In genomic region chr5:66720776-66721175, GRCh38 we compare ENCODE assay signal across 19 cellular contexts.
DNase-seq lines count a peak whose midpoint lies in the region; ATAC-seq and TF ChIP-seq lines count a peak whose summit lies in the region.
"Had no signal": no experiment of that assay in that cellular context is flagged by ENCODE, and none has a peak within 500 bp of the region (broad histone marks: within the 10 kb centered on the region; RNA-seq: fewer than 3 reads in every experiment).

No MANE protein-coding gene starts in this region.

- H4K91ac ChIP-seq in neuronal stem cell (ENCODE audit: low read depth, low read length, poor library complexity): no peak overlapping the region

- no peak overlapping the region for H3K4ac ChIP-seq in neuronal stem cell (ENCODE audit: low read length)

- in situ Hi-C loops in GM23248 (cut with MboI): no loop called here

- H3K18ac ChIP-seq in neuronal stem cell (ENCODE audit: low read length): no peak overlapping the region

- WGBS in neuronal stem cell (ENCODE audit: extremely low coverage in 2 of 2, insufficient read length in 2 of 2, insufficient replicate concordance in 1 of 2), 2 donors: no CpG with 5 or more reads among the region's 5 CpGs
- WGBS in GM23248 (ENCODE audit: low coverage in 1 of 2, low lambda C conversion rate in 2 of 2, missing lambda C conversion rate in 2 of 2), 2 experiments: 86 to 88% methylated on average over 5 of the region's 5 CpGs

- no peaks in the 10 kb centered on the region for H3K79me1 ChIP-seq in neuronal stem cell (ENCODE audit: low read depth, low read length)

- no peak overlapping the region for H2BK15ac ChIP-seq in neuronal stem cell (ENCODE audit: low read length)

- H3K27ac Mint-ChIP-seq in WTC11: no peak overlapping the region; the same call in 1 of the 2 replicates
- H3K27ac Mint-ChIP-seq: B cell; CD4-positive, alpha-beta T cell had no signal

- no peak overlapping the region for H4K8ac ChIP-seq in neuronal stem cell (ENCODE audit: low read depth, low read length)

- no peak overlapping the region for H2BK5ac ChIP-seq in neuronal stem cell (ENCODE audit: low read length)

- H2BK120ac ChIP-seq in neuronal stem cell (ENCODE audit: low read depth, low read length): no peak overlapping the region

- H3K36me3 ChIP-seq in neuronal stem cell (replicated peaks in 1 of 2; ENCODE audit: control insufficient read depth in 2 of 2, insufficient read depth in 2 of 2, low read length in 2 of 2) (no peaks in the 10 kb centered on the region), GM23248 (ENCODE audit: low read depth) (no peaks in the 10 kb centered on the region)
- H3K36me3 ChIP-seq: SJSA1 had no signal

- H2AFZ ChIP-seq in neuronal stem cell (ENCODE audit: low read length) (peak overlapping the region; percentile 9), GM23248 (no peak overlapping the region)

- H3K9ac ChIP-seq in neuronal stem cell (ENCODE audit: low read depth, low read length, poor library complexity): no peak overlapping the region
- no peak overlapping the region for H3K9ac ChIP-seq in GM23248
- H3K9ac ChIP-seq: KMS-11 had no signal

- H3K27ac ChIP-seq in neuronal stem cell (replicated peaks; ENCODE audit: low read length) (no peak overlapping the region), GM23248 (no peak overlapping the region)
- H3K27ac ChIP-seq: 22Rv1, KMS-11, SJSA1 had no signal

- H3K4me2 ChIP-seq in neuronal stem cell (ENCODE audit: insufficient read depth, low read length, poor library complexity, severe bottlenecking) (no peak overlapping the region), GM23248 (ENCODE audit: unreplicated experiment) (no peak overlapping the region)
- H3K4me2 ChIP-seq: KMS-11 had no signal

- H3K4me1 ChIP-seq in neuronal stem cell (ENCODE audit: control insufficient read depth in 2 of 2, insufficient read depth in 1 of 2, low read depth in 1 of 2, low read length in 2 of 2) (peaks cover 1 to 6% of the 10 kb centered on the region in 2 donors), GM23248 (ENCODE audit: insufficient read depth) (no peaks in the 10 kb centered on the region)
- H3K4me1 ChIP-seq: SJSA1 had no signal

- peaks cover 4% of the 10 kb centered on the region; the same call in 1 of the 2 replicates for H3K27me3 Mint-ChIP-seq in WTC11 (ENCODE audit: low read depth)
- H3K27me3 Mint-ChIP-seq: B cell; CD4-positive, alpha-beta T cell had no signal

- H3K23ac ChIP-seq in neuronal stem cell (ENCODE audit: low read depth, low read length, poor library complexity): no peak overlapping the region

- no peaks in the 10 kb centered on the region for H4K20me1 ChIP-seq in GM23248 (ENCODE audit: insufficient read depth)

- H2BK12ac ChIP-seq in neuronal stem cell (ENCODE audit: low read length): no peak overlapping the region

- H3F3A ChIP-seq in GM23248 (ENCODE audit: insufficient read depth): no peaks in the 10 kb centered on the region

- peak; percentile 10 for DNase-seq in DMS53 (lab: John Stamatoyannopoulos, UW)
- no peak for DNase-seq in DMS53 treated with DMSO at 0.1 percent for 48 hours (lab: John Stamatoyannopoulos, UW; ENCODE audit: unreplicated experiment)
- peak; percentile 13 for DNase-seq in NCI-H2029 (lab: John Stamatoyannopoulos, UW)
- DNase-seq in WTC11 (ENCODE audit: low spot score): no peak
- DNase-seq in neuronal stem cell (ENCODE audit: low spot score): no peak
- no peak for DNase-seq in stimulated activated CD4-positive, alpha-beta T cell treated with anti-CD3 and anti-CD28 coated beads, Interleukin-4, amount 100 ng/mL, for 1 hour
- no peak for DNase-seq in GM23248
- DNase-seq: CD4-positive, alpha-beta T cell; DND-41; GOT3; NCI-H2081 treated with DMSO at 0.1 percent for 48 hours; NCI-H226; NCI-H526 treated with DMSO at 0.1 percent for 48 hours; SW 1271 had no signal

- no peak overlapping the region for H2AK5ac ChIP-seq in neuronal stem cell (ENCODE audit: low read depth, low read length)

- no peaks in the 10 kb centered on the region for H3K9me2 ChIP-seq in GM23248 (ENCODE audit: insufficient read depth)

- CTCF ChIA-PET in WTC11 (lab: Charles Lee): no interaction called here

- H3K4me1 Mint-ChIP-seq in WTC11: peaks cover 21% of the 10 kb centered on the region
- H3K4me1 Mint-ChIP-seq: B cell had no signal

- ATAC-seq in WTC11: peak; percentile 97
- no peak for ATAC-seq in GM19467 (IDR thresholded peaks at IDR 0.05; ENCODE audit: unreplicated experiment)

- H3K4me3 Mint-ChIP-seq in WTC11: no peak overlapping the region
- H3K4me3 Mint-ChIP-seq: B cell; CD4-positive, alpha-beta T cell had no signal

- no peak overlapping the region for H3K14ac ChIP-seq in neuronal stem cell (ENCODE audit: low read length)

- no peak overlapping the region for H3K4me3 ChIP-seq in neuronal stem cell (ENCODE audit: low read length in 2 of 2)
- no peak overlapping the region for H3K4me3 ChIP-seq in GM23248
- H3K4me3 ChIP-seq: SJSA1 had no signal

- no peaks in the 10 kb centered on the region for H3K9me3 Mint-ChIP-seq in WTC11
- H3K9me3 Mint-ChIP-seq: CD4-positive, alpha-beta T cell had no signal

- H3K9me3 ChIP-seq in neuronal stem cell (replicated peaks in 1 of 2; ENCODE audit: control insufficient read depth in 2 of 2, insufficient read depth in 1 of 2, low read depth in 1 of 2, low read length in 2 of 2): no peaks in the 10 kb centered on the region
- no peaks in the 10 kb centered on the region for H3K9me3 ChIP-seq in GM23248 (ENCODE audit: low read depth)
- H3K9me3 ChIP-seq: SJSA1 had no signal

- H3K79me2 ChIP-seq in GM23248 (ENCODE audit: insufficient read depth): no peaks in the 10 kb centered on the region

- POLR2A ChIA-PET in WTC11 (lab: Charles Lee): no interaction called here

- H3K27me3 ChIP-seq in neuronal stem cell (ENCODE audit: control insufficient read depth in 3 of 3, insufficient read depth in 3 of 3, low read depth in 1 of 3, low read length in 3 of 3) (no peaks in the 10 kb centered on the region), GM23248 (replicated peaks; ENCODE audit: insufficient read depth) (no peaks in the 10 kb centered on the region)
- H3K27me3 ChIP-seq: SJSA1 had no signal

- no peaks in the 10 kb centered on the region for H3K36me3 Mint-ChIP-seq in WTC11

- no peak for TF ChIP-seq CTCF in WTC11 (IDR thresholded peaks at IDR 0.05)

TF ChIP-seq in WTC11, 78 proteins besides CTCF, POLR2A, EP300 and RAD21:
- TF ChIP-seq PRRX2 (CRISPR knock-in tag; IDR thresholded peaks at IDR 0.05): no peak
- TF ChIP-seq MXD4 (CRISPR knock-in tag; IDR thresholded peaks at IDR 0.05; ENCODE audit: borderline replicate concordance): no peak

Comparison
In these comparisons a context has a peak if more than half of its experiments do, and no peak if none do; other contexts are left out.
1. DNase-seq: peak in DMS53 (single experiment) and NCI-H2029 (single experiment); none in DMS53 treated with DMSO at 0.1 percent for 48 hours (single experiment), WTC11 (single experiment), neuronal stem cell (single experiment), stimulated activated CD4-positive, alpha-beta T cell treated with anti-CD3 and anti-CD28 coated beads, Interleukin-4, amount 100 ng/mL, for 1 hour (single experiment) and GM23248 (single experiment).